Comparison of ENCODE assay signal across 21 cellular contexts in genomic region chr9:123304340-123304691, GRCh38. TPM values are rescaled to one million over a fixed set of nuclear protein-coding genes. Genes with fewer than 3 reads are reported as not detected.
DNase-seq lines count a peak whose midpoint lies in the region; ATAC-seq, FAIRE-seq and TF ChIP-seq lines count a peak whose summit lies in the region.
"Had no signal": no experiment of that assay in that cellular context is flagged by ENCODE, and none has a peak within 500 bp of the region (broad histone marks: within the 10 kb centered on the region; RNA-seq: fewer than 3 reads in every experiment).

No MANE protein-coding gene starts in this region.

- H2AFZ ChIP-seq in OCI-LY1 (ENCODE audit: low read length) (no peak overlapping the region), H1 (ENCODE audit: low read length) (no peak overlapping the region)

- no peak for TF ChIP-seq CTCF in A673 (conservative IDR thresholded peaks at IDR 0.05; ENCODE audit: low read depth, low read length)
- no peak for TF ChIP-seq CTCF in OCI-LY1 (IDR thresholded peaks at IDR 0.05; ENCODE audit: low read length)
- no peak for TF ChIP-seq CTCF in H1 (IDR thresholded peaks at IDR 0.05; ENCODE audit: control extremely low read depth in 1 of 3, insufficient read depth in 1 of 3, low read depth in 1 of 3, low read length in 3 of 3)

- no peaks in the 10 kb centered on the region for H3K79me1 ChIP-seq in H1 (ENCODE audit: low read depth, low read length)

- no peak overlapping the region for H3K18ac ChIP-seq in H1 (ENCODE audit: extremely low read depth, low read length)

- 0 out of 2 replicates have a peak overlapping the region, but pooled peaks have one; percentile 35 for H2BK5ac ChIP-seq in H1 (ENCODE audit: low read depth, low read length)

- FAIRE-seq in H1 (lab: Jason Lieb, UNC): no peak
- FAIRE-seq: colon had no signal

- no peak for TF ChIP-seq RAD21 in H1 (IDR thresholded peaks at IDR 0.05 in 1 of 2, conservative IDR thresholded peaks at IDR 0.05 in 1 of 2; ENCODE audit: low read depth in 2 of 2, low read length in 2 of 2)

- TF ChIP-seq EP300 in H1 (IDR thresholded peaks at IDR 0.05; ENCODE audit: borderline replicate concordance in 1 of 2, low read depth in 2 of 2, low read length in 2 of 2): no peak

- no peak overlapping the region for H3K4ac ChIP-seq in H1 (replicated peaks; ENCODE audit: insufficient read length, low read depth, low read length)

- H4K20me1 ChIP-seq in BLaER1 treated with 17β-estradiol and CSF1 and Interleukin-3, amounts not matched to agents 10 nM and 100 nM: no peaks in the 10 kb centered on the region
- H4K20me1 ChIP-seq in OCI-LY1 (ENCODE audit: insufficient read depth, low read length) (no peaks in the 10 kb centered on the region), H1 (replicated peaks in 1 of 2; ENCODE audit: control insufficient read depth in 1 of 2, insufficient read depth in 2 of 2, low read length in 2 of 2) (no peaks in the 10 kb centered on the region)

- no peak overlapping the region for H2BK120ac ChIP-seq in H1 (replicated peaks; ENCODE audit: low read depth, low read length)

- no peak overlapping the region for H3K14ac ChIP-seq in H1 (ENCODE audit: insufficient read length)

- no peak overlapping the region for H2BK20ac ChIP-seq in H1 (ENCODE audit: low read length)

- no peak overlapping the region for H3K56ac ChIP-seq in H1 (replicated peaks; ENCODE audit: insufficient read length, low read depth, low read length)

- 83% methylated on average over 4 of the region's 4 CpGs; no CpG with 5 or more reads in 1 of the 2 experiments for WGBS in H1 (ENCODE audit: extremely low coverage in 1 of 2, insufficient coverage in 1 of 2, insufficient read length in 1 of 2, insufficient replicate concordance in 2 of 2, low coverage in 1 of 2, low lambda C conversion rate in 2 of 2, missing lambda C conversion rate in 1 of 2), 2 experiments

- POLR2A ChIA-PET in A673 (lab: Charles Lee; ENCODE audit: low non-redundant PET) (interaction anchor here (0.7 kb wide), 1 partner anchor 66 kb away, joined by 4 read pairs; no protein-coding TSS in a partner anchor), H1 (lab: Charles Lee; ENCODE audit: partially characterized antibody) (interaction anchor here (0.9 kb wide), 1 partner anchor 21 kb away, joined by 3 read pairs; no protein-coding TSS in a partner anchor)

- no peak overlapping the region for H2AK5ac ChIP-seq in H1 (ENCODE audit: low read depth, low read length)

- no peak overlapping the region for H4K5ac ChIP-seq in H1 (ENCODE audit: insufficient read length, low read depth, low read length)

- H3F3A ChIP-seq in OCI-LY1 (ENCODE audit: insufficient read depth, low read length): 0 out of 2 replicates have a peak, but pooled peaks cover 4% of the 10 kb centered on the region

- peak overlapping the region in 10 of 11 experiments; percentile 50 to 83 (median 72); a peak in 20 of 22 replicates for H3K4me2 ChIP-seq in BLaER1 treated with 17β-estradiol and CSF1 and Interleukin-3, amounts not matched to agents 10 nM and 100 nM
- H3K4me2 ChIP-seq in OCI-LY1 (ENCODE audit: low read length) (peak overlapping the region; percentile 55), H1 (ENCODE audit: insufficient read depth in 1 of 2, low read depth in 2 of 2, low read length in 2 of 2) (no peak overlapping the region)

- CTCF ChIA-PET in A673 (lab: Charles Lee) (no interaction called here), H1 (lab: Charles Lee; ENCODE audit: partially characterized antibody) (interaction anchor here (0.5 to 2.4 kb wide), 3 partner anchors 9 to 536 kb away, joined by 3 to 6 read pairs (median 3); no protein-coding TSS in a partner anchor)

- no peaks in the 10 kb centered on the region; the same call in 1 of the 2 replicates for H3K23me2 ChIP-seq in H1 (ENCODE audit: low read depth, low read length)

- H3K4me3 ChIP-seq in A673 (ENCODE audit: low read depth, low read length, poor library complexity, severe bottlenecking): no peak overlapping the region
- H3K4me3 ChIP-seq in BLaER1 treated with 17β-estradiol and CSF1 and Interleukin-3, amounts not matched to agents 10 nM and 100 nM: no peak overlapping the region
- peak overlapping the region; percentile 40 for H3K4me3 ChIP-seq in OCI-LY1 (ENCODE audit: low read depth, low read length, poor library complexity, severe bottlenecking)
- H3K4me3 ChIP-seq in H1 (ENCODE audit: extremely low read depth in 1 of 4, insufficient read depth in 2 of 4, low read depth in 3 of 4, low read length in 4 of 4): no peak overlapping the region
- H3K4me3 ChIP-seq: adrenal gland, esophagus squamous epithelium, gastroesophageal sphincter had no signal

- H2BK12ac ChIP-seq in H1 (ENCODE audit: low read depth, low read length): no peak overlapping the region

- no peaks in the 10 kb centered on the region for H3K9me2 ChIP-seq in OCI-LY1 (ENCODE audit: low read depth, low read length)

- H3K4me1 ChIP-seq in A673 (ENCODE audit: insufficient read depth, low read length, poor library complexity, severe bottlenecking) (peaks cover 46% of the 10 kb centered on the region), OCI-LY1 (ENCODE audit: insufficient read depth, low read length, severe bottlenecking) (peaks cover 26% of the 10 kb centered on the region), H1 (replicated peaks in 1 of 4; ENCODE audit: control insufficient read depth in 3 of 4, insufficient read depth in 4 of 4, low read length in 3 of 4) (no peaks in the 10 kb centered on the region; a peak in 1 of 7 replicates)
- peaks cover 18 to 80% (median 69%) of the 10 kb centered on the region in 10 experiments for H3K4me1 ChIP-seq in BLaER1 treated with 17β-estradiol and CSF1 and Interleukin-3, amounts not matched to agents 10 nM and 100 nM
- H3K4me1 ChIP-seq: adrenal gland, esophagus squamous epithelium had no signal

- H3K36me3 ChIP-seq in A673 (ENCODE audit: insufficient read depth, low read length, poor library complexity, severe bottlenecking): no peaks in the 10 kb centered on the region
- no peaks in the 10 kb centered on the region for H3K36me3 ChIP-seq in BLaER1 treated with 17β-estradiol and CSF1 and Interleukin-3, amounts not matched to agents 10 nM and 100 nM
- H3K36me3 ChIP-seq in OCI-LY1 (ENCODE audit: insufficient read depth, low read length): no peaks in the 10 kb centered on the region
- H3K36me3 ChIP-seq in H1 (ENCODE audit: control insufficient read depth in 2 of 4, insufficient read depth in 4 of 4, low read length in 3 of 4): no peaks in the 10 kb centered on the region
- H3K36me3 ChIP-seq: adrenal gland, esophagus squamous epithelium, gastroesophageal sphincter had no signal

- H4K91ac ChIP-seq in H1 (replicated peaks; ENCODE audit: insufficient read length, low read length): no peak overlapping the region

- no peaks in the 10 kb centered on the region for H3K79me2 ChIP-seq in OCI-LY1 (ENCODE audit: insufficient read depth, low read length)
- H3K79me2 ChIP-seq in H1 (ENCODE audit: control insufficient read depth in 1 of 2, insufficient read depth in 2 of 2, low read length in 2 of 2): no peaks in the 10 kb centered on the region

- intact Hi-C loops in A673 (cut with micrococcal nuclease; ENCODE audit: unreplicated experiment): no loop called here

- H3K23ac ChIP-seq in H1 (ENCODE audit: insufficient read length): no peak overlapping the region

- ATAC-seq in GM21526 (IDR thresholded peaks at IDR 0.05; ENCODE audit: low FRiP score, unreplicated experiment): no peak
- ATAC-seq: gastroesophageal sphincter had no signal

- peak overlapping the region in 2 of 11 experiments; percentile 18 to 51; a peak in 4 of 22 replicates for H3K9ac ChIP-seq in BLaER1 treated with 17β-estradiol and CSF1 and Interleukin-3, amounts not matched to agents 10 nM and 100 nM
- H3K9ac ChIP-seq in OCI-LY1 (ENCODE audit: low read length) (peak overlapping the region; percentile 50), H1 (replicated peaks in 1 of 4; ENCODE audit: extremely low read depth in 1 of 4, low read depth in 3 of 4, low read length in 3 of 4) (no peak overlapping the region)

- no peak for TF ChIP-seq POLR2A in H1 (IDR thresholded peaks at IDR 0.05; ENCODE audit: control extremely low read depth in 1 of 2, low read depth in 2 of 2, low read length in 2 of 2)

- H3K27ac ChIP-seq in A673 (ENCODE audit: low read depth, low read length, poor library complexity, severe bottlenecking): peak overlapping the region; percentile 33
- H3K27ac ChIP-seq in BLaER1 treated with 17β-estradiol and CSF1 and Interleukin-3, amounts not matched to agents 10 nM and 100 nM: peak overlapping the region in 7 of 11 experiments; percentile 31 to 66 (median 50); a peak in 13 of 22 replicates
- peak overlapping the region; percentile 63 for H3K27ac ChIP-seq in OCI-LY1 (ENCODE audit: low read depth, low read length, poor library complexity, severe bottlenecking)
- H3K27ac ChIP-seq in H1 (ENCODE audit: low read depth, low read length): no peak overlapping the region
- H3K27ac ChIP-seq: adrenal gland, esophagus squamous epithelium, gastroesophageal sphincter had no signal

- H4K8ac ChIP-seq in H1 (ENCODE audit: extremely low read depth, insufficient read depth, low read length): no peak overlapping the region

- no peaks in the 10 kb centered on the region for H3K9me3 ChIP-seq in A673 (ENCODE audit: low read depth, low read length, poor library complexity, severe bottlenecking)
- H3K9me3 ChIP-seq in BLaER1 treated with 17β-estradiol and CSF1 and Interleukin-3, amounts not matched to agents 10 nM and 100 nM (replicated peaks in 1 of 11): no peaks in the 10 kb centered on the region
- no peaks in the 10 kb centered on the region for H3K9me3 ChIP-seq in OCI-LY1 (ENCODE audit: low read length)
- H3K9me3 ChIP-seq in H1 (ENCODE audit: insufficient read depth in 2 of 2, low read depth in 1 of 2, low read length in 1 of 2): no peaks in the 10 kb centered on the region
- H3K9me3 ChIP-seq: adrenal gland, esophagus squamous epithelium, gastroesophageal sphincter had no signal

- no peak overlapping the region for H2BK15ac ChIP-seq in H1 (ENCODE audit: low read length)

- H3K27me3 ChIP-seq in A673 (replicated peaks; ENCODE audit: insufficient read depth, low read depth, low read length, poor library complexity) (no peaks in the 10 kb centered on the region), OCI-LY1 (ENCODE audit: insufficient read depth, low read length) (no peaks in the 10 kb centered on the region), H1 (replicated peaks in 1 of 4; ENCODE audit: control insufficient read depth in 3 of 4, extremely low read depth in 1 of 4, insufficient read depth in 3 of 4, low read length in 3 of 4) (no peaks in the 10 kb centered on the region)
- no peaks in the 10 kb centered on the region for H3K27me3 ChIP-seq in BLaER1 treated with 17β-estradiol and CSF1 and Interleukin-3, amounts not matched to agents 10 nM and 100 nM
- H3K27me3 ChIP-seq: adrenal gland, esophagus squamous epithelium, gastroesophageal sphincter had no signal

- no TSS peak for BruUV-seq in A673 (replicated peaks; lab: Mats Ljungman, UMichigan)

- DNase-seq in A673 (ENCODE audit: low spot score): no peak
- DNase-seq in H1 (ENCODE audit: low read depth in 1 of 2, low spot score in 2 of 2): no peak
- no peak for DNase-seq in stimulated activated CD4-positive, alpha-beta T cell treated with anti-CD3 and anti-CD28 coated beads, Interleukin-4, amount 100 ng/mL, for 4 hours
- DNase-seq in AG08395 (ENCODE audit: low spot score): no peak
- no peak for DNase-seq in mucosa of gallbladder (ENCODE audit: low spot score)
- DNase-seq: adrenal gland, EL, esophagus squamous epithelium, H7, NCI-H2171, occipital lobe, RPMI8226, trophoblast cell had no signal

RNA-seq across cellular contexts. Expression of gene STRBP, which starts 35.9 kb away (rescaled TPM):
- total RNA-seq in A673 (2021) (79.4 and 84.9 TPM in 2 replicates), mucosa of gallbladder (37.2 TPM)
- 105 and 106 TPM in 2 replicates for total RNA-seq in H1 (2021; fragmentation: NEBNext Ultra II Directional; extraction: Animal tissue kit (Norgen Biotek cat#: 25700))
- 16.8 and 29.7 TPM in 2 replicates for polyA plus RNA-seq in H1 (2011; rRNA removed)
- 53.3 TPM for polyA plus RNA-seq in H1 (2011; cell fraction: cytosol; rRNA removed)
- 63.8 TPM for polyA plus RNA-seq in H1 (2011; cell fraction: nucleus; rRNA removed)
- polyA plus RNA-seq in H1 (2012, experiment 1 of 2): 83.7 to 103 TPM (median 93.9 TPM) in 4 replicates
- 5.3 TPM for polyA plus RNA-seq in H1 (2012, experiment 2 of 2)
- 68.8 TPM for polyA plus RNA-seq in H1 (2013, experiment 1 of 2)
- 67.2 TPM for polyA plus RNA-seq in H1 (2013, experiment 2 of 2)
- 64.0 and 69.4 TPM in 2 replicates for polyA minus RNA-seq in H1 (2011; rRNA and poly(A)+ RNA removed)
- 61.0 TPM for polyA minus RNA-seq in H1 (2011; cell fraction: cytosol; rRNA and poly(A)+ RNA removed)
- 88.7 TPM for polyA minus RNA-seq in H1 (2011; cell fraction: nucleus; rRNA and poly(A)+ RNA removed)

RNA-seq across cellular contexts. Expression of gene CRB2, which starts 51.7 kb away (rescaled TPM):
- total RNA-seq in A673 (2021) (0.47 and 0.55 TPM in 2 replicates), mucosa of gallbladder (0.06 TPM)
- 8.4 and 10.3 TPM in 2 replicates for total RNA-seq in H1 (2021; fragmentation: NEBNext Ultra II Directional; extraction: Animal tissue kit (Norgen Biotek cat#: 25700))
- polyA plus RNA-seq in H1 (2011; rRNA removed): 4.0 and 6.9 TPM in 2 replicates
- polyA plus RNA-seq in H1 (2011; cell fraction: cytosol; rRNA removed): 4.8 TPM
- polyA plus RNA-seq in H1 (2011; cell fraction: nucleus; rRNA removed): 21.4 TPM
- 5.1 to 11.2 TPM (median 9.5 TPM) in 4 replicates for polyA plus RNA-seq in H1 (2012, experiment 1 of 2)
- polyA plus RNA-seq in H1 (2012, experiment 2 of 2): 6.3 TPM
- 3.3 TPM for polyA plus RNA-seq in H1 (2013, experiment 1 of 2)
- 3.0 TPM for polyA plus RNA-seq in H1 (2013, experiment 2 of 2)
- 8.8 and 10.1 TPM in 2 replicates for polyA minus RNA-seq in H1 (2011; rRNA and poly(A)+ RNA removed)
- polyA minus RNA-seq in H1 (2011; cell fraction: cytosol; rRNA and poly(A)+ RNA removed): 17.2 TPM
- polyA minus RNA-seq in H1 (2011; cell fraction: nucleus; rRNA and poly(A)+ RNA removed): 19.0 TPM
- total RNA-seq: activated T-helper 1 cell treated with anti-CD3 and anti-CD28 coated beads, Interleukin-12 subunit alpha, Interleukin-12 subunit beta, Interleukin-2, Interleukin-4 antibody, amounts not matched to agents 30 ng/mL and 10 ng/mL and 1 ng/mL, durations not matched to agents 14 hours and 24 hours and 36 hours; esophagus squamous epithelium; gastroesophageal sphincter; lung microvascular endothelial cell had no signal
- polyA plus RNA-seq: IgD-negative memory B cell had no signal

Comparison
In these comparisons a context has a peak if more than half of its experiments do, and no peak if none do; other contexts are left out.
1. H3K4me2 ChIP-seq: peak in BLaER1 treated with 17β-estradiol and CSF1 and Interleukin-3, amounts not matched to agents 10 nM and 100 nM (10 of 11) and OCI-LY1 (single experiment); none in H1 (0 of 2).